15 cellular contexts compared by ENCODE assay signal in the genomic region with DNA sequence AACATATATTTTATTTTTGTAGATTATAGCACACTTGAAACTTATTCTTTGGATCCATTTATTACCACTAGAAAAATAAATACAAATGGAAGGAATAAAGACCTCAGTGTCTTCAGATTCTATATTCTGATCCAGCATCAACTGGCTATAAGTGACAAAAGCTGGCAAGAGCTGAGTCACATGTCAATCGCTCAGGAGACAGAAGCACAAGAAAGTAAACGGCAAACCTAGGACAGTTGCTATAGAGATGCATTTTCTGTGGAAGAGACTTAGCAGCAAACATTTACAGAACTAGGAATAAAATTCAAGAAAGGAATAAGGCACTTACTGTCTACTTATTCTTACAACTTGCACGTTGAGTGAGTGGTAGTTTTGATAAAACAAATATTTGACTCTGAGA.
"Had no signal": no experiment of that assay in that cellular context is flagged by ENCODE, and none has a peak within 500 bp of the region (broad histone marks: within the 10 kb centered on the region; RNA-seq: fewer than 3 reads in every experiment).

No MANE protein-coding gene starts in this region.

- H3K4me3 ChIP-seq: dorsolateral prefrontal cortex, left ventricle myocardium inferior, lower lobe of right lung, right atrium auricular region, sigmoid colon, skin epidermis had no signal

- H3K9me3 ChIP-seq: left ventricle myocardium inferior, lower lobe of right lung, right atrium auricular region, sigmoid colon had no signal

- H3K4me1 ChIP-seq: lower lobe of right lung, right atrium auricular region, sigmoid colon had no signal

- H3K27ac ChIP-seq: dorsolateral prefrontal cortex, left ventricle myocardium inferior, lower lobe of right lung, right atrium auricular region, sigmoid colon, skin epidermis had no signal

- DNase-seq: cortex of kidney; dorsolateral prefrontal cortex; effector CD8-positive, alpha-beta T cell; immature natural killer cell; left ventricle myocardium inferior; lower lobe of right lung; midbrain; posterior cingulate gyrus; sigmoid colon; stimulated activated naive CD4-positive, alpha-beta T cell treated with Interleukin-2 at 50 U/mL for 16 hours; trophoblast cell had no signal

- H3K36me3 ChIP-seq: left ventricle myocardium inferior, lower lobe of right lung, right atrium auricular region, sigmoid colon had no signal

- H3K27me3 ChIP-seq: dorsolateral prefrontal cortex, right atrium auricular region, sigmoid colon had no signal

- ATAC-seq: esophagus mucosa; lower lobe of right lung; natural killer cell treated with Interleukin-12 subunit alpha and Interleukin-12 subunit beta and Interleukin-15 and Interleukin-18, amount 100 ng/mL, for 72 hours had no signal
